9 cellular contexts compared by ENCODE assay signal in genomic region chr9:135907006-135907434, GRCh38. TPM values are rescaled to one million over a fixed set of nuclear protein-coding genes. Genes with fewer than 3 reads are reported as not detected.
DNase-seq lines count a peak whose midpoint lies in the region; ATAC-seq and TF ChIP-seq lines count a peak whose summit lies in the region.
"Had no signal": no experiment of that assay in that cellular context is flagged by ENCODE, and none has a peak within 500 bp of the region (broad histone marks: within the 10 kb centered on the region; RNA-seq: fewer than 3 reads in every experiment).

No MANE protein-coding gene starts in this region.

- H4K91ac ChIP-seq in trophoblast cell (ENCODE audit: low read depth, low read length): peak overlapping the region; percentile 76

- H2AK5ac ChIP-seq in trophoblast cell (ENCODE audit: low read length): no peak overlapping the region

- H3K27me3 ChIP-seq in Karpas-422 (ENCODE audit: low read length) (no peaks in the 10 kb centered on the region), endodermal cell (ENCODE audit: control insufficient read depth, insufficient read depth, low read length, poor library complexity, severe bottlenecking) (no peaks in the 10 kb centered on the region), trophoblast cell (ENCODE audit: insufficient read depth, low read length) (no peaks in the 10 kb centered on the region)

- WGBS in endodermal cell (ENCODE audit: insufficient coverage in 1 of 2, insufficient read length in 1 of 2), 2 experiments: 0% methylated on average over 69 of the region's 70 CpGs; no CpG with 5 or more reads in 1 of the 2 experiments
- WGBS in trophoblast cell (ENCODE audit: extremely low coverage, insufficient coverage, insufficient read length): no CpG with 5 or more reads among the region's 70 CpGs

- peaks cover 34% of the 10 kb centered on the region for H3K4me1 ChIP-seq in Karpas-422 (ENCODE audit: low read length)
- peaks cover 3% of the 10 kb centered on the region for H3K4me1 ChIP-seq in endodermal cell (ENCODE audit: control insufficient read depth, insufficient read depth, low read length)
- peaks cover 9 to 15% of the 10 kb centered on the region in 2 experiments for H3K4me1 ChIP-seq in trophoblast cell (ENCODE audit: control insufficient read depth in 1 of 2, insufficient read depth in 2 of 2, low read length in 2 of 2)

- peaks cover 19% of the 10 kb centered on the region for H3K36me3 ChIP-seq in Karpas-422 (ENCODE audit: insufficient read depth, low read length)
- peaks cover 39% of the 10 kb centered on the region for H3K36me3 ChIP-seq in endodermal cell (ENCODE audit: control insufficient read depth, insufficient read depth, low read length)
- peaks cover 13 to 14% of the 10 kb centered on the region in 2 experiments for H3K36me3 ChIP-seq in trophoblast cell (ENCODE audit: control insufficient read depth in 1 of 2, insufficient read depth in 2 of 2, low read length in 2 of 2)

- H3K4me3 ChIP-seq in Karpas-422 (ENCODE audit: low read length) (peak overlapping the region; percentile 63; the same call in 1 of the 2 replicates), endodermal cell (ENCODE audit: low read length) (no peak overlapping the region), trophoblast cell (ENCODE audit: low read depth, low read length) (peak overlapping the region; percentile 93)

- no peak overlapping the region for H2BK120ac ChIP-seq in trophoblast cell (ENCODE audit: insufficient read depth, low read length, poor library complexity)

- peak overlapping the region; percentile 84 for H3K18ac ChIP-seq in trophoblast cell (ENCODE audit: low read length)

- TF ChIP-seq CTCF in endodermal cell (conservative IDR thresholded peaks at IDR 0.05): no peak

- peaks cover 24% of the 10 kb centered on the region for H4K20me1 ChIP-seq in Karpas-422 (ENCODE audit: insufficient read depth, low read depth, low read length)

- ATAC-seq in GM21529 (IDR thresholded peaks at IDR 0.05; ENCODE audit: unreplicated experiment): peak; percentile 18

- H3K4me2 ChIP-seq in Karpas-422 (ENCODE audit: low read depth, low read length, poor library complexity, severe bottlenecking) (no peak overlapping the region), trophoblast cell (ENCODE audit: low read length) (peak overlapping the region; percentile 74)

- peaks cover 30% of the 10 kb centered on the region for H3K4me1 Mint-ChIP-seq in endodermal cell

- H2AFZ ChIP-seq in Karpas-422 (ENCODE audit: low read length): no peak overlapping the region
- peak overlapping the region; percentile 69 for H2AFZ ChIP-seq in trophoblast cell (ENCODE audit: insufficient read depth, low read length, poor library complexity)

- H4K12ac ChIP-seq in trophoblast cell (ENCODE audit: low read depth, low read length): peak overlapping the region; percentile 74

- peak overlapping the region; percentile 6 for H3K4ac ChIP-seq in trophoblast cell (ENCODE audit: low read depth, low read length)

- H3K79me1 ChIP-seq in trophoblast cell (ENCODE audit: low read length): peaks cover 11% of the 10 kb centered on the region

- H3K9ac ChIP-seq in Karpas-422 (ENCODE audit: low read length) (peak overlapping the region; percentile 59), endodermal cell (ENCODE audit: extremely low read depth, low read length, poor library complexity, severe bottlenecking) (no peak overlapping the region), trophoblast cell (ENCODE audit: low read length) (peak overlapping the region; percentile 89)

- peaks cover 75% of the 10 kb centered on the region for H3K79me2 ChIP-seq in Karpas-422 (ENCODE audit: low read length)
- H3K79me2 ChIP-seq in trophoblast cell (ENCODE audit: control insufficient read depth, insufficient read depth, low read length, poor library complexity): peaks cover 25% of the 10 kb centered on the region

- H3K23ac ChIP-seq in trophoblast cell (ENCODE audit: low read length): no peak overlapping the region

- no peak overlapping the region for H3K27ac ChIP-seq in Karpas-422 (ENCODE audit: low read length)
- H3K27ac ChIP-seq in endodermal cell (ENCODE audit: low read depth, low read length): peak overlapping the region; percentile 80
- peak overlapping the region; percentile 72 for H3K27ac ChIP-seq in trophoblast cell (ENCODE audit: low read depth, low read length)

- peaks cover 34% of the 10 kb centered on the region for H3K9me3 Mint-ChIP-seq in endodermal cell

- DNase-seq in NCI-H146 (lab: John Stamatoyannopoulos, UW) (peak; percentile 52), NCI-H146 treated with DMSO at 0.1 percent for 48 hours (lab: John Stamatoyannopoulos, UW; ENCODE audit: unreplicated experiment) (no peak), Karpas-422 (peak; percentile 68), endodermal cell (peak; percentile 79), trophoblast cell (peak in 1 of 2 donors; percentile 53), hepatic stellate cell (ENCODE audit: low spot score) (no peak), SKM-1 treated with dmso at 0.1 percent for 144 hours (lab: John Stamatoyannopoulos, UW; ENCODE audit: unreplicated experiment) (no peak)

- no peak overlapping the region for H2BK12ac ChIP-seq in trophoblast cell (ENCODE audit: low read length)

- H3K27me3 Mint-ChIP-seq in endodermal cell (ENCODE audit: insufficient read depth): peaks cover 5% of the 10 kb centered on the region
- H3K27me3 Mint-ChIP-seq: CD4-positive, CD25-positive, alpha-beta regulatory T cell had no signal

- peak overlapping the region; percentile 51 for H2BK5ac ChIP-seq in trophoblast cell (ENCODE audit: low read depth, low read length, poor library complexity)

- H3K14ac ChIP-seq in trophoblast cell (ENCODE audit: low read length): peak overlapping the region; percentile 81

- peak overlapping the region; percentile 63 for H4K8ac ChIP-seq in trophoblast cell (ENCODE audit: low read depth, low read length)

- H3K27ac Mint-ChIP-seq in endodermal cell: no peak overlapping the region

- H3K9me2 ChIP-seq in Karpas-422 (replicated peaks; ENCODE audit: insufficient read depth, low read length): no peaks in the 10 kb centered on the region

- peak overlapping the region; percentile 75 for H3K4me3 Mint-ChIP-seq in endodermal cell

- H3K9me3 ChIP-seq in Karpas-422 (ENCODE audit: low read length) (no peaks in the 10 kb centered on the region), endodermal cell (ENCODE audit: control insufficient read depth, low read length) (peaks cover 36% of the 10 kb centered on the region), trophoblast cell (ENCODE audit: insufficient read depth, low read depth, low read length) (peaks cover 3% of the 10 kb centered on the region)

- peaks cover 56% of the 10 kb centered on the region for H3K36me3 Mint-ChIP-seq in endodermal cell (ENCODE audit: low read depth)

RNA-seq across cellular contexts. Expression of gene CAMSAP1, which starts 0.3 kb away (rescaled TPM):
- 24.8 and 26.9 TPM in 2 replicates for total RNA-seq in Karpas-422 (2014; rRNA removed; shearing (Covaris generic); ENCODE audit: low replicate concordance)
- total RNA-seq in endodermal cell: 10 to 100 TPM; 40.1 to 43.1 TPM
- polyA plus RNA-seq in endodermal cell (2013, experiment 1 of 2): 36.8 TPM
- polyA plus RNA-seq in endodermal cell (2013, experiment 2 of 2): 37.7 TPM
- 19.7 and 20.9 TPM in 2 replicates for polyA plus RNA-seq in trophoblast cell (2013)

RNA-seq across cellular contexts. Expression of gene UBAC1, which starts 54.2 kb away (rescaled TPM):
- 32.1 and 56.9 TPM in 2 replicates for total RNA-seq in Karpas-422 (2014; rRNA removed; shearing (Covaris generic); ENCODE audit: low replicate concordance)
- total RNA-seq in endodermal cell: 10 to 100 TPM; 47.9 to 48.4 TPM
- 43.3 TPM for polyA plus RNA-seq in endodermal cell (2013, experiment 1 of 2)
- polyA plus RNA-seq in endodermal cell (2013, experiment 2 of 2): 38.8 TPM
- 40.1 and 42.3 TPM in 2 replicates for polyA plus RNA-seq in trophoblast cell (2013)

Comparison
In these comparisons a context has a peak if more than half of its experiments do, and no peak if none do; other contexts are left out.
1. DNase-seq: peak in NCI-H146 (single experiment), Karpas-422 (single experiment) and endodermal cell (single experiment); none in NCI-H146 treated with DMSO at 0.1 percent for 48 hours (single experiment), hepatic stellate cell (single experiment) and SKM-1 treated with dmso at 0.1 percent for 144 hours (single experiment).